Comparison of ENCODE assay signal across 1 cellular context in genomic region chr7:116231543-116232401, GRCh38.
TF ChIP-seq lines count a peak whose summit lies in the region.

No MANE protein-coding gene starts in this region.

TF ChIP-seq in IMR-90, 13 proteins besides CTCF, POLR2A, EP300 and RAD21 (continued from another document):
- TF ChIP-seq RFX5 (IDR thresholded peaks at IDR 0.05; ENCODE audit: low read depth, low read length): no peak
TF ChIP-seq in IMR-90: peak in this region for 2.
